Comparison of ENCODE assay signal across 16 cellular contexts in genomic region chr1:68207129-68207689, GRCh38. TPM values are rescaled to one million over a fixed set of nuclear protein-coding genes. Genes with fewer than 3 reads are reported as not detected.
DNase-seq lines count a peak whose midpoint lies in the region; ATAC-seq, FAIRE-seq and TF ChIP-seq lines count a peak whose summit lies in the region.
"Had no signal": no experiment of that assay in that cellular context is flagged by ENCODE, and none has a peak within 500 bp of the region (broad histone marks: within the 10 kb centered on the region; RNA-seq: fewer than 3 reads in every experiment).

No MANE protein-coding gene starts in this region.

- DNase-seq in H54 (ENCODE audit: insufficient read length, low spot score) (no peak), astrocyte (ENCODE audit: low read depth) (peak; percentile 73), foreskin keratinocyte (peak in 1 of 2 donors; percentile 56), NOMO-1 (lab: John Stamatoyannopoulos, UW; ENCODE audit: unreplicated experiment in 2 of 2) (no peak), MG63 (no peak), NOMO-1 treated with dmso at 0.1 percent for 144 hours (lab: John Stamatoyannopoulos, UW; ENCODE audit: unreplicated experiment) (no peak)
- no peak for DNase-seq in activated CD4-positive, alpha-beta T cell treated with anti-CD3 and anti-CD28 coated beads for 48 hours
- DNase-seq: activated CD4-positive, alpha-beta memory T cell treated with anti-CD3 and anti-CD28 coated beads, Interleukin-2, amount 10 ng/mL, durations not matched to agents 7 days and 5 days; activated effector memory CD4-positive, alpha-beta T cell treated with anti-CD3 and anti-CD28 coated beads, Interleukin-2, amount 50 U/mL, for 16 hours; C1 segment of cervical spinal cord; gastrocnemius medialis; left cardiac atrium; PC-9 had no signal

- peak; percentile 78 for ATAC-seq in foreskin keratinocyte
- ATAC-seq: gastrocnemius medialis had no signal

- H2AFZ ChIP-seq in astrocyte (ENCODE audit: low read depth, low read length), result no peak overlapping the region
- H2AFZ ChIP-seq: PC-9 had no signal

- H3K9ac ChIP-seq in astrocyte (ENCODE audit: low read length) (peak overlapping the region; percentile 61), rectal smooth muscle tissue (ENCODE audit: low read length) (no peak overlapping the region)

- peaks cover 59% of the 10 kb centered on the region for H3K4me1 Mint-ChIP-seq in astrocyte (ENCODE audit: low read depth, unreplicated experiment)
- H3K4me1 Mint-ChIP-seq: activated CD4-positive, alpha-beta memory T cell treated with anti-CD3 and anti-CD28 coated beads, Interleukin-2, amount 10 ng/mL, durations not matched to agents 7 days and 5 days had no signal

- H3K4me3 ChIP-seq in astrocyte (ENCODE audit: insufficient read depth, low read depth, low read length), result no peak overlapping the region
- H3K4me3 ChIP-seq in rectal smooth muscle tissue (ENCODE audit: low read length), result no peak overlapping the region
- no peak overlapping the region for H3K4me3 ChIP-seq in MG63
- H3K4me3 ChIP-seq: gastrocnemius medialis, PC-9 had no signal

- H3K27me3 ChIP-seq in astrocyte (ENCODE audit: insufficient read depth, low read length) (no peaks in the 10 kb centered on the region), foreskin keratinocyte (no peaks in the 10 kb centered on the region), rectal smooth muscle tissue (ENCODE audit: control insufficient read depth, insufficient read depth, low read length) (no peaks in the 10 kb centered on the region), MG63 (no peaks in the 10 kb centered on the region)
- H3K27me3 ChIP-seq: gastrocnemius medialis had no signal

- H3K4me1 ChIP-seq in astrocyte (ENCODE audit: insufficient read depth, low read length) (peaks cover 45% of the 10 kb centered on the region), foreskin keratinocyte (peaks cover 18% of the 10 kb centered on the region), rectal smooth muscle tissue (ENCODE audit: control insufficient read depth, insufficient read depth, low read length) (peaks cover 30% of the 10 kb centered on the region)

- H3K4me3 Mint-ChIP-seq in astrocyte (ENCODE audit: unreplicated experiment), result no peak overlapping the region
- H3K4me3 Mint-ChIP-seq: activated CD4-positive, alpha-beta memory T cell treated with anti-CD3 and anti-CD28 coated beads, Interleukin-2, amount 10 ng/mL, durations not matched to agents 7 days and 5 days; T-helper 2 cell treated with Interferon-gamma antibody and Interleukin-4, amounts not matched to agents 5 μg/mL and 100 μg/mL, for 36 hours had no signal

- H3K27ac ChIP-seq in astrocyte (ENCODE audit: low read depth, low read length), result peak overlapping the region; percentile 71
- H3K27ac ChIP-seq in foreskin keratinocyte, result no peak overlapping the region
- H3K27ac ChIP-seq in rectal smooth muscle tissue (ENCODE audit: low read depth, low read length), result peak overlapping the region; percentile 73
- H3K27ac ChIP-seq: gastrocnemius medialis, PC-9 had no signal

- TF ChIP-seq POLR2A in H54 (IDR thresholded peaks at IDR 0.05; ENCODE audit: low read depth, low read length), result no peak

- peaks cover 96% of the 10 kb centered on the region for H3K79me2 ChIP-seq in astrocyte (ENCODE audit: insufficient read depth, low read length)

- H3K27me3 Mint-ChIP-seq in astrocyte (ENCODE audit: low read depth, unreplicated experiment), result no peaks in the 10 kb centered on the region
- H3K27me3 Mint-ChIP-seq: activated CD4-positive, alpha-beta memory T cell treated with anti-CD3 and anti-CD28 coated beads, Interleukin-2, amount 10 ng/mL, durations not matched to agents 7 days and 5 days had no signal

- H4K20me1 ChIP-seq in astrocyte (ENCODE audit: insufficient read depth, low read length), result peaks cover 25% of the 10 kb centered on the region

- H3K9me3 ChIP-seq in astrocyte (ENCODE audit: insufficient read depth, low read depth, low read length) (no peaks in the 10 kb centered on the region), MG63 (no peaks in the 10 kb centered on the region)
- H3K9me3 ChIP-seq: gastrocnemius medialis had no signal

- H3K36me3 ChIP-seq in astrocyte (ENCODE audit: insufficient read depth, low read length) (no peaks in the 10 kb centered on the region), rectal smooth muscle tissue (ENCODE audit: control insufficient read depth, insufficient read depth, low read length) (no peaks in the 10 kb centered on the region), MG63 (no peaks in the 10 kb centered on the region)
- H3K36me3 ChIP-seq: gastrocnemius medialis had no signal

- peak overlapping the region; percentile 63 for H3K4me2 ChIP-seq in astrocyte (ENCODE audit: low read length)
- H3K4me2 ChIP-seq: PC-9 had no signal

- H3K9me3 Mint-ChIP-seq in astrocyte (ENCODE audit: unreplicated experiment), result no peaks in the 10 kb centered on the region
- H3K9me3 Mint-ChIP-seq: activated CD4-positive, alpha-beta memory T cell treated with anti-CD3 and anti-CD28 coated beads, Interleukin-2, amount 10 ng/mL, durations not matched to agents 7 days and 5 days; T-helper 2 cell treated with Interferon-gamma antibody and Interleukin-4, amounts not matched to agents 5 μg/mL and 100 μg/mL, for 36 hours had no signal

- FAIRE-seq in H54 (lab: Jason Lieb, UNC) (peak; percentile 55), astrocyte (lab: Jason Lieb, UNC) (peak; percentile 45)
- FAIRE-seq: colon had no signal

- no peak for TF ChIP-seq CTCF in astrocyte (IDR thresholded peaks at IDR 0.05; ENCODE audit: insufficient read depth, low read depth, low read length)
- no peak for TF ChIP-seq CTCF in foreskin keratinocyte (conservative IDR thresholded peaks at IDR 0.05)

- H3K27ac Mint-ChIP-seq in astrocyte (ENCODE audit: unreplicated experiment), result peak overlapping the region; percentile 66
- H3K27ac Mint-ChIP-seq: activated CD4-positive, alpha-beta memory T cell treated with anti-CD3 and anti-CD28 coated beads, Interleukin-2, amount 10 ng/mL, durations not matched to agents 7 days and 5 days; T-helper 2 cell treated with Interferon-gamma antibody and Interleukin-4, amounts not matched to agents 5 μg/mL and 100 μg/mL, for 36 hours had no signal

- peaks cover 4% of the 10 kb centered on the region for H3K36me3 Mint-ChIP-seq in astrocyte (ENCODE audit: low read depth, unreplicated experiment)

RNA-seq across cellular contexts. Expression of gene WLS, which starts 25.1 kb away (rescaled TPM):
- total RNA-seq in astrocyte (171 and 187 TPM in 2 replicates), foreskin keratinocyte (70.4 and 71.0 TPM in 2 replicates)
- polyA plus RNA-seq in foreskin keratinocyte, result 48.7 and 52.2 TPM in 2 replicates
- total RNA-seq in MG63 (2014; rRNA removed; shearing (Covaris generic); ENCODE audit: low replicate concordance), result 25.4 and 32.4 TPM in 2 replicates
- total RNA-seq: activated CD4-positive, alpha-beta memory T cell treated with anti-CD3 and anti-CD28 coated beads, Interleukin-2, amount 10 ng/mL, durations not matched to agents 7 days and 5 days had no signal
